15 cellular contexts compared by ENCODE assay signal in genomic region chr9:96085536-96086143, GRCh38.
DNase-seq lines count a peak whose midpoint lies in the region; ATAC-seq, FAIRE-seq and TF ChIP-seq lines count a peak whose summit lies in the region.
"Had no signal": no experiment of that assay in that cellular context is flagged by ENCODE, and none has a peak within 500 bp of the region (broad histone marks: within the 10 kb centered on the region; RNA-seq: fewer than 3 reads in every experiment).

No MANE protein-coding gene starts in this region.

- H3K4me3 Mint-ChIP-seq in glutamatergic neuron (ENCODE audit: unreplicated experiment) (no peak overlapping the region), nephron progenitor cell (no peak overlapping the region)
- H3K4me3 Mint-ChIP-seq: CD4-positive, CD25-positive, alpha-beta regulatory T cell had no signal

- no peaks in the 10 kb centered on the region for H3K27me3 ChIP-seq in BLaER1
- H3K27me3 ChIP-seq in colonic mucosa: no peaks in the 10 kb centered on the region

- no peaks in the 10 kb centered on the region for H3K27me3 Mint-ChIP-seq in glutamatergic neuron (ENCODE audit: unreplicated experiment)
- peaks cover 13% of the 10 kb centered on the region for H3K27me3 Mint-ChIP-seq in nephron progenitor cell (ENCODE audit: low read depth, poor library complexity)

- H3K4me3 ChIP-seq in A549: no peak overlapping the region
- H3K4me3 ChIP-seq in BLaER1: no peak overlapping the region
- H3K4me3 ChIP-seq in colonic mucosa: no peak overlapping the region
- H3K4me3 ChIP-seq: GM23248 had no signal

- intact Hi-C loops in colonic mucosa (cut with DNase I): no loop called here

- H3K27ac ChIP-seq in A549: peak overlapping the region; percentile 34 to 53; a peak in 5 of 6 replicates
- peak overlapping the region; percentile 72 for H3K27ac ChIP-seq in BLaER1
- no peak overlapping the region for H3K27ac ChIP-seq in colonic mucosa
- H3K27ac ChIP-seq: GM23248, HL-60 had no signal

- FAIRE-seq in A549 (lab: Jason Lieb, UNC): no peak
- FAIRE-seq: GM18507 had no signal

- H3K36me3 Mint-ChIP-seq in glutamatergic neuron (ENCODE audit: unreplicated experiment) (no peaks in the 10 kb centered on the region), nephron progenitor cell (ENCODE audit: low read depth) (no peaks in the 10 kb centered on the region)
- H3K36me3 Mint-ChIP-seq: CD4-positive, CD25-positive, alpha-beta regulatory T cell had no signal

- no peak for TF ChIP-seq EP300 in A549 (IDR thresholded peaks at IDR 0.05)

- WGBS in A549 (ENCODE audit: missing lambda C conversion rate): 87% methylated on average over 11 of the region's 16 CpGs

- H3K4me2 ChIP-seq in A549 (no peak overlapping the region), BLaER1 (peak overlapping the region; percentile 87)

- H3K9me3 ChIP-seq in A549 (no peaks in the 10 kb centered on the region; the same call in 2 of the 3 replicates), BLaER1 (0 out of 2 replicates have a peak, but pooled peaks cover 3% of the 10 kb centered on the region), colonic mucosa (no peaks in the 10 kb centered on the region)

- H3K4me1 Mint-ChIP-seq in glutamatergic neuron (ENCODE audit: low read depth, unreplicated experiment): peaks cover 12% of the 10 kb centered on the region
- H3K4me1 Mint-ChIP-seq in nephron progenitor cell: peaks cover 70% of the 10 kb centered on the region
- H3K4me1 Mint-ChIP-seq: CD4-positive, CD25-positive, alpha-beta regulatory T cell had no signal

- H3K27ac Mint-ChIP-seq in glutamatergic neuron (ENCODE audit: unreplicated experiment) (peak overlapping the region; percentile 55), nephron progenitor cell (no peak overlapping the region)
- H3K27ac Mint-ChIP-seq: CD4-positive, CD25-positive, alpha-beta regulatory T cell had no signal

- H3K36me3 ChIP-seq in BLaER1 (no peaks in the 10 kb centered on the region), colonic mucosa (no peaks in the 10 kb centered on the region)

- no peaks in the 10 kb centered on the region for H4K20me1 ChIP-seq in BLaER1

- TF ChIP-seq CTCF in A549 (IDR thresholded peaks at IDR 0.05) (no peak), glutamatergic neuron (IDR thresholded peaks at IDR 0.05; ENCODE audit: partially characterized antibody, unreplicated experiment) (no peak), nephron progenitor cell (IDR thresholded peaks at IDR 0.05) (no peak), colonic mucosa (IDR thresholded peaks at IDR 0.05) (no peak)

- TF ChIP-seq POLR2A in A549 (IDR thresholded peaks at IDR 0.05; ENCODE audit: low read length): no peak

- DNase-seq in A549 (ENCODE audit: low read depth in 1 of 2, low spot score in 1 of 2) (no peak), glutamatergic neuron (peak; percentile 32), nephron progenitor cell (peak; percentile 12), left lobe of liver (ENCODE audit: low spot score) (no peak), colonic mucosa (no peak), T1000 (lab: John Stamatoyannopoulos, UW) (no peak)
- DNase-seq: CD4-positive, CD25-positive, alpha-beta regulatory T cell; DMS53; GF-D8; GM23248; H7 had no signal

- H3K9ac ChIP-seq in BLaER1 (0 out of 2 replicates have a peak overlapping the region, but pooled peaks have one; percentile 0), colonic mucosa (ENCODE audit: low read depth in 2 of 2, low read length in 2 of 2) (no peak overlapping the region)
- H3K9ac ChIP-seq: GM23248 had no signal

- no peak for TF ChIP-seq RAD21 in A549 (conservative IDR thresholded peaks at IDR 0.05 in 1 of 2, IDR thresholded peaks at IDR 0.05 in 1 of 2)

- H3K9me3 Mint-ChIP-seq in glutamatergic neuron (ENCODE audit: unreplicated experiment): peaks cover 6% of the 10 kb centered on the region
- H3K9me3 Mint-ChIP-seq in nephron progenitor cell: peaks cover 2% of the 10 kb centered on the region

- ATAC-seq in A549 (no peak), left lobe of liver (no peak), GM18502 (IDR thresholded peaks at IDR 0.05; ENCODE audit: poor library complexity, unreplicated experiment) (no peak)

- POLR2A ChIA-PET in A549 (lab: Yijun Ruan, JAX): no interaction called here

- H3K4me1 ChIP-seq in A549 (peaks cover 55% of the 10 kb centered on the region), BLaER1 (peaks cover 70% of the 10 kb centered on the region), colonic mucosa (peaks cover 4% of the 10 kb centered on the region)

- CTCF ChIA-PET in A549 (lab: Yijun Ruan, JAX): interaction anchor here (0.6 to 1.3 kb wide), 4 partner anchors 12 to 585 kb away, joined by 3 read pairs; no protein-coding TSS in a partner anchor

TF ChIP-seq in A549, 52 proteins besides CTCF, POLR2A, EP300 and RAD21:
- no peak for TF ChIP-seq ATOH8 (CRISPR knock-in tag; IDR thresholded peaks at IDR 0.05; ENCODE audit: low read depth)
- no peak for TF ChIP-seq KDM1A (IDR thresholded peaks at IDR 0.05; ENCODE audit: low read depth)
- TF ChIP-seq NFE2L2 (conservative IDR thresholded peaks at IDR 0.05; ENCODE audit: low read length): no peak
- TF ChIP-seq SMC3 (IDR thresholded peaks at IDR 0.05): no peak
- TF ChIP-seq ESRRA (IDR thresholded peaks at IDR 0.05; ENCODE audit: borderline replicate concordance, low read length): no peak
- no peak for TF ChIP-seq NPAS2 (CRISPR knock-in tag; IDR thresholded peaks at IDR 0.05; ENCODE audit: borderline replicate concordance)
- TF ChIP-seq USF2 (IDR thresholded peaks at IDR 0.05): no peak

Comparison
In these comparisons a context has a peak if more than half of its experiments do, and no peak if none do; other contexts are left out.
1. DNase-seq: peak in glutamatergic neuron (single experiment) and nephron progenitor cell (single experiment); none in A549 (0 of 2), left lobe of liver (single experiment), colonic mucosa (single experiment) and T1000 (single experiment).